ENCODE assay signal across 12 cellular contexts in the genomic region with DNA sequence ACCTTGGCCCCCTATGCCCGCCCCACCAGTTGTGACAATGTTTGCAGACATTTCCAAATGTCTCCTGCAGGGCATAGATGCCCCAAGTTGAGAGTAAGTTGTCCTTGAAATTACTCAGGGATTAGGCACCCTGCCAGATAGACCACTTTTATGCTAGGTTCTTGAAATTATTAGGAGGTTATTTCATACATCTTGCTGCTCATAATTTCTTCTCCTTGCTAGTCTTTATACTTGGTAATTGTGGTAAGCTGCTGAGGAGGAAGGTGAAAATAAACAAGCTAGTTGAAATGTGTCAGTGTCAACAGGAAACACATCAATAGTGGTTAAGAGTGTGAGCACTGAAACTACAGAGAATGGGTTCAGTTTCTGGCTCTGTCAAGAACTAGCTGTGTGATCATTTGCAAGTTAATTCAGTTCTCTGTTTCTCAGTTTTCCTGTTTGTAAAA.
DNase-seq lines count a peak whose midpoint lies in the region; ATAC-seq, FAIRE-seq and TF ChIP-seq lines count a peak whose summit lies in the region.
"Had no signal": no experiment of that assay in that cellular context is flagged by ENCODE, and none has a peak within 500 bp of the region (broad histone marks: within the 10 kb centered on the region; RNA-seq: fewer than 3 reads in every experiment).

No MANE protein-coding gene starts in this region.

- H3K4me1 Mint-ChIP-seq in activated CD4-positive, alpha-beta T cell treated with anti-CD3 and anti-CD28 coated beads, Interleukin-2, amount 10 ng/mL, durations not matched to agents 7 days and 5 days: peaks cover 78% of the 10 kb centered on the region
- peaks cover 74 to 86% (median 78%) of the 10 kb centered on the region in 3 donors for H3K4me1 Mint-ChIP-seq in T-cell

- no peak overlapping the region for H3K4me3 ChIP-seq in spleen
- H3K4me3 ChIP-seq: SK-N-MC, upper lobe of left lung had no signal

- intact Hi-C loops in spleen (cut with DNase I; ENCODE audit: low total_unique reads): no loop called here

- peaks cover 8% of the 10 kb centered on the region for H3K9me3 Mint-ChIP-seq in activated CD4-positive, alpha-beta T cell treated with anti-CD3 and anti-CD28 coated beads, Interleukin-2, amount 10 ng/mL, durations not matched to agents 7 days and 5 days
- peaks cover 0 to 4% (median 0%) of the 10 kb centered on the region in 3 donors for H3K9me3 Mint-ChIP-seq in T-cell
- H3K9me3 Mint-ChIP-seq: nephron had no signal

- POLR2A ChIA-PET in activated CD4-positive, alpha-beta T cell treated with anti-CD3 and anti-CD28 coated beads, Interleukin-2, amount 10 ng/mL, durations not matched to agents 7 days and 5 days (lab: Charles Lee): no interaction called here
- POLR2A ChIA-PET in T-cell (lab: Charles Lee): interaction anchor here (0.7 to 1.4 kb wide), 4 partner anchors 10 to 244 kb away, joined by 4 to 13 read pairs (median 5); no protein-coding TSS in a partner anchor

- CTCF ChIA-PET in activated CD4-positive, alpha-beta T cell treated with anti-CD3 and anti-CD28 coated beads, Interleukin-2, amount 10 ng/mL, durations not matched to agents 7 days and 5 days (lab: Charles Lee): interaction anchor here (1.4 kb wide), 1 partner anchor 11 kb away, joined by 4 read pairs; no protein-coding TSS in a partner anchor
- CTCF ChIA-PET in T-cell (lab: Charles Lee): interaction anchor here (0.6 to 1.4 kb wide), 7 partner anchors 11 to 300 kb away, joined by 3 to 13 read pairs (median 4); no protein-coding TSS in a partner anchor

- peak overlapping the region in 7 of 8 donors; percentile 53 to 89 (median 70) for H3K27ac ChIP-seq in spleen
- H3K27ac ChIP-seq: SK-N-MC had no signal

- peak overlapping the region; percentile 12 for H3K4me3 Mint-ChIP-seq in activated CD4-positive, alpha-beta T cell treated with anti-CD3 and anti-CD28 coated beads, Interleukin-2, amount 10 ng/mL, durations not matched to agents 7 days and 5 days
- H3K4me3 Mint-ChIP-seq in T-cell: peak overlapping the region in 2 of 3 donors; percentile 18 to 62
- H3K4me3 Mint-ChIP-seq: nephron had no signal

- TF ChIP-seq CTCF in GM20000 (IDR thresholded peaks at IDR 0.05; ENCODE audit: extremely low read depth, missing control alignments): no peak
- no peak for TF ChIP-seq CTCF in spleen (IDR thresholded peaks at IDR 0.05 in 8 of 11, conservative IDR thresholded peaks at IDR 0.05 in 3 of 11)

- peak; percentile 33 for DNase-seq in activated CD4-positive, alpha-beta T cell treated with anti-CD3 and anti-CD28 coated beads, Interleukin-2, amount 10 ng/mL, durations not matched to agents 7 days and 5 days
- no peak for DNase-seq in activated CD4-positive, alpha-beta T cell treated with anti-CD3 and anti-CD28 coated beads for 48 hours
- peak; percentile 11 for DNase-seq in GM20000 (ENCODE audit: low spot score)
- peak in 11 of 34 experiments; percentile 14 to 41 (median 29) for DNase-seq in T-cell
- no peak for DNase-seq in spleen
- no peak for DNase-seq in cerebellar cortex (ENCODE audit: low spot score)
- no peak for DNase-seq in urothelium cell line (ENCODE audit: low spot score)
- no peak for DNase-seq in NCI-H2227 treated with DMSO at 0.1 percent for 48 hours (lab: John Stamatoyannopoulos, UW)
- DNase-seq: NCI-H1092 treated with DMSO at 0.1 percent for 48 hours, upper lobe of left lung had no signal

- peak overlapping the region; percentile 87 for H3K27ac Mint-ChIP-seq in activated CD4-positive, alpha-beta T cell treated with anti-CD3 and anti-CD28 coated beads, Interleukin-2, amount 10 ng/mL, durations not matched to agents 7 days and 5 days
- H3K27ac Mint-ChIP-seq in T-cell: peak overlapping the region; percentile 68 to 90
- H3K27ac Mint-ChIP-seq: nephron had no signal

- no peaks in the 10 kb centered on the region for H3K27me3 Mint-ChIP-seq in activated CD4-positive, alpha-beta T cell treated with anti-CD3 and anti-CD28 coated beads, Interleukin-2, amount 10 ng/mL, durations not matched to agents 7 days and 5 days
- no peaks in the 10 kb centered on the region for H3K27me3 Mint-ChIP-seq in T-cell

- ATAC-seq in T-cell (replicated peaks in 1 of 4): peak; percentile 38 to 64 (median 54)

- peaks cover 21% of the 10 kb centered on the region for H3K36me3 Mint-ChIP-seq in activated CD4-positive, alpha-beta T cell treated with anti-CD3 and anti-CD28 coated beads, Interleukin-2, amount 10 ng/mL, durations not matched to agents 7 days and 5 days (ENCODE audit: low read depth)
- no peaks in the 10 kb centered on the region for H3K36me3 Mint-ChIP-seq in T-cell

- peaks cover 2 to 73% (median 31%) of the 10 kb centered on the region in 6 donors for H3K4me1 ChIP-seq in spleen

- no peaks in the 10 kb centered on the region for H3K9me3 ChIP-seq in spleen
- H3K9me3 ChIP-seq: upper lobe of left lung had no signal

- no peaks in the 10 kb centered on the region for H3K36me3 ChIP-seq in spleen
- H3K36me3 ChIP-seq: upper lobe of left lung had no signal

- WGBS in spleen, 5 donors: 82 to 86% (median 83%) methylated on average over 1 of the region's 1 CpG

- FAIRE-seq in urothelium cell line (lab: Jason Lieb, UNC): no peak

- TF ChIP-seq POLR2A in spleen (IDR thresholded peaks at IDR 0.05): no peak

- no peaks in the 10 kb centered on the region for H3K27me3 ChIP-seq in spleen (replicated peaks in 1 of 7)
- H3K27me3 ChIP-seq: upper lobe of left lung had no signal

Comparison
In these comparisons a context has a peak if more than half of its experiments do, and no peak if none do; other contexts are left out.
1. DNase-seq: peak in activated CD4-positive, alpha-beta T cell treated with anti-CD3 and anti-CD28 coated beads, Interleukin-2, amount 10 ng/mL, durations not matched to agents 7 days and 5 days (single experiment) and GM20000 (single experiment); none in activated CD4-positive, alpha-beta T cell treated with anti-CD3 and anti-CD28 coated beads for 48 hours (single experiment), spleen (single experiment), cerebellar cortex (single experiment), urothelium cell line (single experiment) and NCI-H2227 treated with DMSO at 0.1 percent for 48 hours (single experiment).